19 cellular contexts compared by ENCODE assay signal in genomic region chr12:43104524-43104923, GRCh38.
DNase-seq lines count a peak whose midpoint lies in the region; ATAC-seq and TF ChIP-seq lines count a peak whose summit lies in the region.
"Had no signal": no experiment of that assay in that cellular context is flagged by ENCODE, and none has a peak within 500 bp of the region (broad histone marks: within the 10 kb centered on the region; RNA-seq: fewer than 3 reads in every experiment).

No MANE protein-coding gene starts in this region.

- no peak for ATAC-seq in Panc1
- no peak for ATAC-seq in GM19351 (IDR thresholded peaks at IDR 0.05; ENCODE audit: unreplicated experiment)
- no peak for ATAC-seq in HG02759 (IDR thresholded peaks at IDR 0.05; ENCODE audit: unreplicated experiment)

- no peak overlapping the region for H3K27ac ChIP-seq in breast epithelium
- peak overlapping the region; percentile 23; the same call in 1 of the 2 replicates for H3K27ac ChIP-seq in Panc1 (ENCODE audit: low read length)
- H3K27ac ChIP-seq: esophagus muscularis mucosa, SK-N-MC, upper lobe of left lung, VCaP had no signal

- H3K36me3 ChIP-seq in breast epithelium (no peaks in the 10 kb centered on the region), Panc1 (ENCODE audit: control insufficient read depth, insufficient read depth, low read length) (no peaks in the 10 kb centered on the region)
- H3K36me3 ChIP-seq: esophagus muscularis mucosa, upper lobe of left lung had no signal

- DNase-seq in MCF 10A (ENCODE audit: unreplicated experiment) (peak; percentile 13), breast epithelium (ENCODE audit: low spot score in 2 of 2) (no peak), Panc1 (ENCODE audit: low read depth, low spot score) (no peak), fibroblast of mammary gland (ENCODE audit: low read depth) (peak; percentile 80), stromal cell of bone marrow (ENCODE audit: low read depth) (peak; percentile 13), SIG-M5 treated with dmso at 0.1 percent for 504 hours (lab: John Stamatoyannopoulos, UW; ENCODE audit: unreplicated experiment) (no peak)
- DNase-seq: ACHN; activated naive CD4-positive, alpha-beta T cell treated with anti-CD3 and anti-CD28 coated beads, Interleukin-2, amount 50 U/mL, for 16 hours; Caco-2; cortex of kidney; NCI-H1930; stimulated activated CD8-positive, alpha-beta memory T cell treated with anti-CD3 and anti-CD28 coated beads, Interleukin-4, amount 100 ng/mL, for 48 hours; upper lobe of left lung had no signal

- in situ Hi-C loops in Panc1 (cut with HindIII; ENCODE audit: low pct_unique_long_range_greater_than_20kb, low sequenced_read_pairs): no loop called here

- no peaks in the 10 kb centered on the region for H3K9me3 Mint-ChIP-seq in MCF 10A (ENCODE audit: unreplicated experiment)

- TF ChIP-seq POLR2A in breast epithelium (IDR thresholded peaks at IDR 0.05): no peak

- no peaks in the 10 kb centered on the region for H3K9me3 ChIP-seq in breast epithelium
- H3K9me3 ChIP-seq in Panc1 (ENCODE audit: control insufficient read depth, insufficient read depth, low read depth, low read length): 0 out of 2 replicates have a peak, but pooled peaks cover 3% of the 10 kb centered on the region
- H3K9me3 ChIP-seq: Caco-2, esophagus muscularis mucosa, upper lobe of left lung had no signal

- BruUV-seq in MCF 10A (replicated peaks; lab: Mats Ljungman, UMichigan) (no TSS peak), Panc1 (replicated peaks; lab: Mats Ljungman, UMichigan) (no TSS peak)

- H3K27me3 Mint-ChIP-seq in MCF 10A (ENCODE audit: insufficient read depth, unreplicated experiment): no peaks in the 10 kb centered on the region

- H3K27me3 ChIP-seq in breast epithelium (no peaks in the 10 kb centered on the region), Panc1 (ENCODE audit: control insufficient read depth, insufficient read depth, low read length) (no peaks in the 10 kb centered on the region)
- H3K27me3 ChIP-seq: esophagus muscularis mucosa, upper lobe of left lung had no signal

- H3K4me1 ChIP-seq in breast epithelium (no peaks in the 10 kb centered on the region), Panc1 (ENCODE audit: control insufficient read depth, insufficient read depth, low read length) (no peaks in the 10 kb centered on the region; the same call in 1 of the 2 replicates)
- H3K4me1 ChIP-seq: esophagus muscularis mucosa, upper lobe of left lung had no signal

- POLR2A ChIA-PET in MCF 10A (lab: Yijun Ruan, JAX): no interaction called here
- POLR2A ChIA-PET in Panc1 (lab: Charles Lee): no interaction called here

- no peak overlapping the region for H3K4me3 Mint-ChIP-seq in MCF 10A (ENCODE audit: unreplicated experiment)
- H3K4me3 Mint-ChIP-seq: IgD-negative memory B cell had no signal

- no peak overlapping the region for H3K4me3 ChIP-seq in breast epithelium
- no peak overlapping the region for H3K4me3 ChIP-seq in Panc1 (ENCODE audit: low read depth in 2 of 2, low read length in 2 of 2)
- H3K4me3 ChIP-seq in fibroblast of mammary gland (ENCODE audit: control insufficient read depth, low read depth, low read length): no peak overlapping the region
- H3K4me3 ChIP-seq: esophagus muscularis mucosa, SK-N-MC, upper lobe of left lung had no signal

- CTCF ChIA-PET in MCF 10A (lab: Yijun Ruan, JAX) (interaction anchor here (0.7 kb wide), 1 partner anchor 9 kb away, joined by 4 read pairs; no protein-coding TSS in a partner anchor), Panc1 (lab: Charles Lee) (no interaction called here)

- no peaks in the 10 kb centered on the region for H3K4me1 Mint-ChIP-seq in MCF 10A (ENCODE audit: insufficient read depth, unreplicated experiment)

- TF ChIP-seq CTCF in MCF 10A (IDR thresholded peaks at IDR 0.05; ENCODE audit: unreplicated experiment) (no peak), breast epithelium (IDR thresholded peaks at IDR 0.05) (no peak), Panc1 (IDR thresholded peaks at IDR 0.05) (no peak), fibroblast of mammary gland (conservative IDR thresholded peaks at IDR 0.05; ENCODE audit: control insufficient read depth, insufficient read depth, low read depth, low read length) (no peak)

- no peaks in the 10 kb centered on the region for H3K36me3 Mint-ChIP-seq in MCF 10A (ENCODE audit: insufficient read depth, unreplicated experiment)

- intact Hi-C loops in MCF 10A (cut with micrococcal nuclease) (no loop called here), breast epithelium (cut with DNase I; ENCODE audit: low total_unique reads) (loop anchor here (5.0 kb wide), 1 partner anchor 73 kb away; no protein-coding TSS in a partner anchor), Panc1 (cut with micrococcal nuclease; ENCODE audit: unreplicated experiment) (no loop called here)

- H3K27ac Mint-ChIP-seq in MCF 10A (ENCODE audit: low read depth, unreplicated experiment): no peak overlapping the region
- H3K27ac Mint-ChIP-seq: IgD-negative memory B cell had no signal

Comparison
In these comparisons a context has a peak if more than half of its experiments do, and no peak if none do; other contexts are left out.
1. DNase-seq: peak in MCF 10A (single experiment), fibroblast of mammary gland (single experiment) and stromal cell of bone marrow (single experiment); none in breast epithelium (0 of 2), Panc1 (single experiment) and SIG-M5 treated with dmso at 0.1 percent for 504 hours (single experiment).